Comparison of ENCODE assay signal across 14 cellular contexts in genomic region chr13:109666656-109667448, GRCh38.
DNase-seq lines count a peak whose midpoint lies in the region; ATAC-seq and TF ChIP-seq lines count a peak whose summit lies in the region.
"Had no signal": no experiment of that assay in that cellular context is flagged by ENCODE, and none has a peak within 500 bp of the region (broad histone marks: within the 10 kb centered on the region; RNA-seq: fewer than 3 reads in every experiment).

No MANE protein-coding gene starts in this region.

- H3K9me3 ChIP-seq in SJSA1 (replicated peaks) (0 out of 2 replicates have a peak, but pooled peaks cover 3% of the 10 kb centered on the region), esophagus muscularis mucosa (no peaks in the 10 kb centered on the region), neutrophil (no peaks in the 10 kb centered on the region)

- no peak for TF ChIP-seq CTCF in esophagus muscularis mucosa (IDR thresholded peaks at IDR 0.05)
- no peak for TF ChIP-seq CTCF in neutrophil (IDR thresholded peaks at IDR 0.05)

- no peaks in the 10 kb centered on the region for H3K4me1 Mint-ChIP-seq in T-cell
- no peaks in the 10 kb centered on the region for H3K4me1 Mint-ChIP-seq in T-helper 2 cell treated with Interferon-gamma antibody and Interleukin-4, amounts not matched to agents 5 μg/mL and 100 μg/mL, for 36 hours (ENCODE audit: low read depth)

- H3K4me1 ChIP-seq in SJSA1 (replicated peaks): peaks cover 16% of the 10 kb centered on the region
- peaks cover 0 to 3% (median 0%) of the 10 kb centered on the region in 4 donors for H3K4me1 ChIP-seq in esophagus muscularis mucosa
- H3K4me1 ChIP-seq in neutrophil (ENCODE audit: control insufficient read depth in 1 of 2, insufficient read depth in 1 of 2, low read depth in 1 of 2, low read length in 1 of 2): peaks cover 29 to 36% of the 10 kb centered on the region in 2 experiments

- no peaks in the 10 kb centered on the region for H3K9me3 Mint-ChIP-seq in T-cell
- H3K9me3 Mint-ChIP-seq in T-helper 2 cell treated with Interferon-gamma antibody and Interleukin-4, amounts not matched to agents 5 μg/mL and 100 μg/mL, for 36 hours: no peaks in the 10 kb centered on the region

- ATAC-seq in T-cell (replicated peaks in 1 of 4): no peak

- no peak for TF ChIP-seq POLR2A in esophagus muscularis mucosa (IDR thresholded peaks at IDR 0.05; ENCODE audit: low read depth)

- no peak overlapping the region for H3K4me3 Mint-ChIP-seq in T-cell
- no peak overlapping the region for H3K4me3 Mint-ChIP-seq in T-helper 2 cell treated with Interferon-gamma antibody and Interleukin-4, amounts not matched to agents 5 μg/mL and 100 μg/mL, for 36 hours

- peaks cover 0 to 1% of the 10 kb centered on the region in 2 donors for H3K27me3 Mint-ChIP-seq in T-cell
- no peaks in the 10 kb centered on the region for H3K27me3 Mint-ChIP-seq in T-helper 2 cell treated with Interferon-gamma antibody and Interleukin-4, amounts not matched to agents 5 μg/mL and 100 μg/mL, for 36 hours (ENCODE audit: low read depth)

- CTCF ChIA-PET in T-cell (lab: Charles Lee): no interaction called here

- WGBS in esophagus muscularis mucosa: 73% methylated on average over 18 of the region's 21 CpGs

- no peaks in the 10 kb centered on the region for H3K36me3 Mint-ChIP-seq in T-cell
- H3K36me3 Mint-ChIP-seq in T-helper 2 cell treated with Interferon-gamma antibody and Interleukin-4, amounts not matched to agents 5 μg/mL and 100 μg/mL, for 36 hours (ENCODE audit: low read depth): no peaks in the 10 kb centered on the region

- H3K4me3 ChIP-seq in SJSA1 (no peak overlapping the region), esophagus muscularis mucosa (no peak overlapping the region), neutrophil (ENCODE audit: low read depth in 1 of 2, low read length in 1 of 2) (no peak overlapping the region)
- H3K4me3 ChIP-seq: coronary artery, skin epidermis had no signal

- H3K27ac ChIP-seq in SJSA1 (no peak overlapping the region), esophagus muscularis mucosa (replicated peaks in 1 of 4) (peak overlapping the region in 1 of 4 donors; percentile 19), neutrophil (peak overlapping the region; percentile 51)
- H3K27ac ChIP-seq: coronary artery, skin epidermis had no signal

- POLR2A ChIA-PET in T-cell (lab: Charles Lee): interaction anchor here in 1 of 2 donors (0.5 kb wide), 1 partner anchor 26 kb away, joined by 3 read pairs; no protein-coding TSS in a partner anchor

- TF ChIP-seq EP300 in esophagus muscularis mucosa (IDR thresholded peaks at IDR 0.05): no peak

- H3K27me3 ChIP-seq in SJSA1 (replicated peaks) (peaks cover 30% of the 10 kb centered on the region), esophagus muscularis mucosa (peaks cover 0 to 5% (median 0%) of the 10 kb centered on the region in 4 donors), neutrophil (no peaks in the 10 kb centered on the region)

- intact Hi-C loops in esophagus muscularis mucosa (cut with DNase I): no loop called here

- no peaks in the 10 kb centered on the region for H3K36me3 ChIP-seq in SJSA1
- H3K36me3 ChIP-seq in esophagus muscularis mucosa: no peaks in the 10 kb centered on the region
- no peaks in the 10 kb centered on the region for H3K36me3 ChIP-seq in neutrophil

- H3K27ac Mint-ChIP-seq in T-cell: no peak overlapping the region
- H3K27ac Mint-ChIP-seq in T-helper 2 cell treated with Interferon-gamma antibody and Interleukin-4, amounts not matched to agents 5 μg/mL and 100 μg/mL, for 36 hours: no peak overlapping the region

- peak; percentile 32 for DNase-seq in DMS53 treated with DMSO at 0.1 percent for 48 hours (lab: John Stamatoyannopoulos, UW; ENCODE audit: unreplicated experiment)
- peak; percentile 67 to 81 for DNase-seq in SJSA1 (ENCODE audit: low read depth in 1 of 2, low spot score in 2 of 2)
- DNase-seq in esophagus muscularis mucosa (ENCODE audit: extremely low spot score): peak; percentile 74
- DNase-seq in iPS-NIHi11 (ENCODE audit: low spot score): no peak
- no peak for DNase-seq in T-cell
- DNase-seq in SK-N-DZ (ENCODE audit: low spot score): no peak
- DNase-seq in T-helper 2 cell treated with Interferon-gamma antibody and Interleukin-4, amounts not matched to agents 5 μg/mL and 100 μg/mL, for 36 hours (ENCODE audit: low spot score): no peak
- DNase-seq: activated CD4-positive, alpha-beta T cell treated with anti-CD3 and anti-CD28 coated beads for 48 hours; activated effector memory CD4-positive, alpha-beta T cell treated with Interleukin-2 at 50 U/mL for 16 hours; NCI-H446; SHP77 had no signal

Comparison
In these comparisons a context has a peak if more than half of its experiments do, and no peak if none do; other contexts are left out.
1. DNase-seq: peak in DMS53 treated with DMSO at 0.1 percent for 48 hours (single experiment), SJSA1 (2 of 2) and esophagus muscularis mucosa (single experiment); none in iPS-NIHi11 (single experiment), T-cell (0 of 34), SK-N-DZ (single experiment) and T-helper 2 cell treated with Interferon-gamma antibody and Interleukin-4, amounts not matched to agents 5 μg/mL and 100 μg/mL, for 36 hours (single experiment).